ENCODE assay signal across 1 cellular context in the genomic region with DNA sequence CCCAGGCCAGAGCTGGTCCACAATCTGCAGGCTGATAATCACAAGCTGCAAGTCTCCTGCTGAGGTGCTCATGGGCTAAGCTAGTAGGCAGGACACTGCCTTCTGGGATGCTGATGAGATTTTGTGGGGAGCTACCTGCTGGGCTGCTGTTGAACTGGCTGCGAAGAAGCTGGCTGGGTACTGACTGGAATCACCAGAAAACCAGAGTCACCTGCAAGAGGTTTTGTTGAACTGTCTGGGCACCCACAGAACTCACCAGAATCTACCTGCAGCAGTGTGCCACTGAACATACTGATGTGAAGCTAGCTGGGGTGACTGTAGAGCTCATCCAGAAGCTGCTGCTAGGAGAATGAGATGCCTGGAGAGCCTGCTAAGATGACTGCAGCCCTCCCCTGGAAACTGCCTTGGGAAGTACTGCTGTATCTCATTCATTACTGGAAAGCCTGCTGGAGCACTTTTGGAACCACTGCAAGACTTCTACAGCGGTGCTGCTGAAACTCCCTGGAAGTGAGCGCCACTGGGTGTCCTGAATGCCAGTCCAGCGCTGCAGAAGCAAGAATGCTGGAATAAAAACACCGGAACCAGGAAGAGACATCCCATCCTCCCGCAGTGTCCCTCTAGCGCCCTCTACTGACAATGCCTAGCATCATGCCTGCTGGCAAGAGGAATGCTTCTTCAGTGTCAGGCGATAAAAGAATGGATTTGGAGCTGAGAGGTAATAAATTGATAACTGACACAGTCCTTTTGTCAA.
A peak's percentile ranks its signal among the peaks of the same experiment; 100 is the strongest.
TF ChIP-seq lines count a peak whose summit lies in the region.

No MANE protein-coding gene starts in this region.

TF ChIP-seq in HepG2, 621 proteins besides CTCF, POLR2A, EP300 and RAD21 (continued from another document and continues in another):
- no peak for TF ChIP-seq AHDC1 (CRISPR knock-in tag; IDR thresholded peaks at IDR 0.05; ENCODE audit: borderline replicate concordance)
- TF ChIP-seq MEF2D (CRISPR knock-in tag; IDR thresholded peaks at IDR 0.05), result no peak
- no peak for TF ChIP-seq ZNF34 (CRISPR knock-in tag; IDR thresholded peaks at IDR 0.05; ENCODE audit: borderline replicate concordance)
- TF ChIP-seq PREB (CRISPR knock-in tag; IDR thresholded peaks at IDR 0.05), result no peak
- no peak for TF ChIP-seq ZNF629 (CRISPR knock-in tag; conservative IDR thresholded peaks at IDR 0.05)
- no peak for TF ChIP-seq PAX8 (CRISPR knock-in tag; IDR thresholded peaks at IDR 0.05; ENCODE audit: borderline replicate concordance)
- no peak for TF ChIP-seq MLXIP (CRISPR knock-in tag; IDR thresholded peaks at IDR 0.05; ENCODE audit: borderline replicate concordance)
- no peak for TF ChIP-seq ZMAT3 (CRISPR knock-in tag; conservative IDR thresholded peaks at IDR 0.05)
- 0 out of 2 replicates have a peak, but pooled peaks have one; percentile 33 for TF ChIP-seq SALL2 (CRISPR knock-in tag; IDR thresholded peaks at IDR 0.05)
- TF ChIP-seq HES4 (CRISPR knock-in tag; IDR thresholded peaks at IDR 0.05; ENCODE audit: borderline replicate concordance), result no peak
- TF ChIP-seq MXD1 (CRISPR knock-in tag; IDR thresholded peaks at IDR 0.05), result 0 out of 2 replicates have a peak, but pooled peaks have one; percentile 38
- peak; percentile 79; the same call in 1 of the 2 replicates for TF ChIP-seq EED (CRISPR knock-in tag; IDR thresholded peaks at IDR 0.05)
- TF ChIP-seq PLRG1 (conservative IDR thresholded peaks at IDR 0.05), result no peak
- no peak for TF ChIP-seq TFDP1 (CRISPR knock-in tag; IDR thresholded peaks at IDR 0.05; ENCODE audit: borderline replicate concordance)
- TF ChIP-seq HOXA9 (CRISPR knock-in tag; IDR thresholded peaks at IDR 0.05; ENCODE audit: borderline replicate concordance), result no peak
- TF ChIP-seq NCOA2 (CRISPR knock-in tag; IDR thresholded peaks at IDR 0.05), result no peak
- TF ChIP-seq ATM (IDR thresholded peaks at IDR 0.05; ENCODE audit: borderline replicate concordance), result no peak
- TF ChIP-seq ELF1 (CRISPR knock-in tag; IDR thresholded peaks at IDR 0.05), result peak; percentile 94
- no peak for TF ChIP-seq ATAD3A (CRISPR knock-in tag; IDR thresholded peaks at IDR 0.05)
- TF ChIP-seq PHF21A (CRISPR knock-in tag; IDR thresholded peaks at IDR 0.05), result peak; percentile 26; the same call in 1 of the 2 replicates
- TF ChIP-seq, protein P1, sequence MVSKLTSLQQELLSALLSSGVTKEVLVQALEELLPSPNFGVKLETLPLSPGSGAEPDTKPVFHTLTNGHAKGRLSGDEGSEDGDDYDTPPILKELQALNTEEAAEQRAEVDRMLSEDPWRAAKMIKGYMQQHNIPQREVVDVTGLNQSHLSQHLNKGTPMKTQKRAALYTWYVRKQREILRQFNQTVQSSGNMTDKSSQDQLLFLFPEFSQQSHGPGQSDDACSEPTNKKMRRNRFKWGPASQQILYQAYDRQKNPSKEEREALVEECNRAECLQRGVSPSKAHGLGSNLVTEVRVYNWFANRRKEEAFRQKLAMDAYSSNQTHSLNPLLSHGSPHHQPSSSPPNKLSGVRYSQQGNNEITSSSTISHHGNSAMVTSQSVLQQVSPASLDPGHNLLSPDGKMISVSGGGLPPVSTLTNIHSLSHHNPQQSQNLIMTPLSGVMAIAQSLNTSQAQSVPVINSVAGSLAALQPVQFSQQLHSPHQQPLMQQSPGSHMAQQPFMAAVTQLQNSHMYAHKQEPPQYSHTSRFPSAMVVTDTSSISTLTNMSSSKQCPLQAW (CRISPR knock-in tag; IDR thresholded peaks at IDR 0.05), result peak; percentile 61
- peak; percentile 24 for TF ChIP-seq YY1 (IDR thresholded peaks at IDR 0.05; ENCODE audit: insufficient read depth, insufficient replicate concordance, low read depth, low read length)
- TF ChIP-seq ZNF292 (CRISPR knock-in tag; IDR thresholded peaks at IDR 0.05; ENCODE audit: borderline replicate concordance, low read depth), result peak; percentile 77; the same call in 1 of the 2 replicates
- TF ChIP-seq, protein P2, sequence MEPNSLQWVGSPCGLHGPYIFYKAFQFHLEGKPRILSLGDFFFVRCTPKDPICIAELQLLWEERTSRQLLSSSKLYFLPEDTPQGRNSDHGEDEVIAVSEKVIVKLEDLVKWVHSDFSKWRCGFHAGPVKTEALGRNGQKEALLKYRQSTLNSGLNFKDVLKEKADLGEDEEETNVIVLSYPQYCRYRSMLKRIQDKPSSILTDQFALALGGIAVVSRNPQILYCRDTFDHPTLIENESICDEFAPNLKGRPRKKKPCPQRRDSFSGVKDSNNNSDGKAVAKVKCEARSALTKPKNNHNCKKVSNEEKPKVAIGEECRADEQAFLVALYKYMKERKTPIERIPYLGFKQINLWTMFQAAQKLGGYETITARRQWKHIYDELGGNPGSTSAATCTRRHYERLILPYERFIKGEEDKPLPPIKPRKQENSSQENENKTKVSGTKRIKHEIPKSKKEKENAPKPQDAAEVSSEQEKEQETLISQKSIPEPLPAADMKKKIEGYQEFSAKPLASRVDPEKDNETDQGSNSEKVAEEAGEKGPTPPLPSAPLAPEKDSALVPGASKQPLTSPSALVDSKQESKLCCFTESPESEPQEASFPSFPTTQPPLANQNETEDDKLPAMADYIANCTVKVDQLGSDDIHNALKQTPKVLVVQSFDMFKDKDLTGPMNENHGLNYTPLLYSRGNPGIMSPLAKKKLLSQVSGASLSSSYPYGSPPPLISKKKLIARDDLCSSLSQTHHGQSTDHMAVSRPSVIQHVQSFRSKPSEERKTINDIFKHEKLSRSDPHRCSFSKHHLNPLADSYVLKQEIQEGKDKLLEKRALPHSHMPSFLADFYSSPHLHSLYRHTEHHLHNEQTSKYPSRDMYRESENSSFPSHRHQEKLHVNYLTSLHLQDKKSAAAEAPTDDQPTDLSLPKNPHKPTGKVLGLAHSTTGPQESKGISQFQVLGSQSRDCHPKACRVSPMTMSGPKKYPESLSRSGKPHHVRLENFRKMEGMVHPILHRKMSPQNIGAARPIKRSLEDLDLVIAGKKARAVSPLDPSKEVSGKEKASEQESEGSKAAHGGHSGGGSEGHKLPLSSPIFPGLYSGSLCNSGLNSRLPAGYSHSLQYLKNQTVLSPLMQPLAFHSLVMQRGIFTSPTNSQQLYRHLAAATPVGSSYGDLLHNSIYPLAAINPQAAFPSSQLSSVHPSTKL (CRISPR knock-in tag; IDR thresholded peaks at IDR 0.05), result peak; percentile 60
- TF ChIP-seq ZFP90 (CRISPR knock-in tag; IDR thresholded peaks at IDR 0.05; ENCODE audit: borderline replicate concordance), result no peak
- TF ChIP-seq RBM39 (IDR thresholded peaks at IDR 0.05; ENCODE audit: low read depth, low read length, poor library complexity, severe bottlenecking), result peak; percentile 53
- no peak for TF ChIP-seq CHD2 (IDR thresholded peaks at IDR 0.05; ENCODE audit: low read depth, low read length)
- TF ChIP-seq ZNF225 (CRISPR knock-in tag; IDR thresholded peaks at IDR 0.05), result 0 out of 2 replicates have a peak, but pooled peaks have one; percentile 29
- TF ChIP-seq POLR2AphosphoS5 (IDR thresholded peaks at IDR 0.05; ENCODE audit: low read depth, low read length), result no peak
- TF ChIP-seq GTF2F1 (IDR thresholded peaks at IDR 0.05; ENCODE audit: low read length), result 0 out of 2 replicates have a peak, but pooled peaks have one; percentile 50
- TF ChIP-seq ZBTB2 (CRISPR knock-in tag; IDR thresholded peaks at IDR 0.05; ENCODE audit: low read depth), result no peak
- peak; percentile 46; the same call in 1 of the 2 replicates for TF ChIP-seq FOXK1 (CRISPR knock-in tag; IDR thresholded peaks at IDR 0.05; ENCODE audit: borderline replicate concordance, low read depth)
